ENCODE assay signal across 12 cellular contexts in the genomic region with DNA sequence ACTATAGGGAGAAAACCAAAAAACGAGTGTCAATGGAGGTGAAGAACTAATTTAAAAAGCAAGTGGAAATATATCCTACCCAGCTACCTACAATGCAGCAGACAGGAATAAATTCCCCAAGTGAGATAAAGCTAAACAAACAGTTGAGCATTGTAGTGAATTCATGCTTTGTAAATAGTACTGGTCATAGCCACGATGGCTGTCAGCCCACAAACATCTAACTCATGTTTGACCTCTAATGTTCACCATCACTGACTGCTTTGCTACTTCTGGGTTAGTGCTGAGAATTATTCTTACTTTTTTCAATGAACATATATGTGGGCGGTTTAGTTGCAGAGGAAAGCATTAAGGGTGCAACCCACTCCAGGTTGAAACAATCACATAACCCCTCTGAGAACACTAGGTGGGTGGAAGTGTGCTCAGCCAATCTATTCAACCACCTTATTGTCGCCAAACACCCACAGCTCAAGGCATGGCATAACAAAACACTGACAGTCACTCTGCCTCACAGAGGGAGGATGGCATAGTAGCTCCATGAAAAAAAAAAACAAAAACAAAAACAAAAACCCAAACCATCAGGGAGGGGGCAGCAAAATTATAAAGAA.
DNase-seq lines count a peak whose midpoint lies in the region; ATAC-seq and TF ChIP-seq lines count a peak whose summit lies in the region.
"Had no signal": no experiment of that assay in that cellular context is flagged by ENCODE, and none has a peak within 500 bp of the region (broad histone marks: within the 10 kb centered on the region; RNA-seq: fewer than 3 reads in every experiment).

No MANE protein-coding gene starts in this region.

- H3K4me3 ChIP-seq in Caco-2 (ENCODE audit: low read depth, low read length) (no peak overlapping the region), brain microvascular endothelial cell (ENCODE audit: low read depth, low read length) (no peak overlapping the region), GM23338 (no peak overlapping the region)

- peak overlapping the region; percentile 30 for H3K27ac ChIP-seq in brain microvascular endothelial cell
- H3K27ac ChIP-seq in GM23338 (ENCODE audit: low read depth), result no peak overlapping the region
- H3K27ac ChIP-seq: VCaP had no signal

- in situ Hi-C loops in brain microvascular endothelial cell (cut with HindIII; ENCODE audit: low pct_ligation_motif_present, low sequenced_read_pairs), result no loop called here

- H3K9me3 Mint-ChIP-seq in Caco-2 (ENCODE audit: unreplicated experiment) (no peaks in the 10 kb centered on the region), GM23338 (no peaks in the 10 kb centered on the region; the same call in 2 of the 3 replicates)
- H3K9me3 Mint-ChIP-seq: activated naive CD8-positive, alpha-beta T cell treated with anti-CD3 and anti-CD28 coated beads, Interleukin-2, amount 10 ng/mL, durations not matched to agents 7 days and 5 days had no signal

- H3K27me3 ChIP-seq in Caco-2 (replicated peaks; ENCODE audit: control insufficient read depth, insufficient read depth, low read length) (no peaks in the 10 kb centered on the region), brain microvascular endothelial cell (replicated peaks) (no peaks in the 10 kb centered on the region), GM23338 (ENCODE audit: insufficient read depth) (peaks cover 26% of the 10 kb centered on the region)

- TF ChIP-seq CTCF in Caco-2 (IDR thresholded peaks at IDR 0.05; ENCODE audit: insufficient read depth in 1 of 2, low read depth in 1 of 2, low read length in 1 of 2, severe bottlenecking in 1 of 2, unreplicated experiment in 1 of 2), result no peak
- TF ChIP-seq CTCF in brain microvascular endothelial cell (IDR thresholded peaks at IDR 0.05; ENCODE audit: low read depth, low read length, missing control alignments), result no peak
- no peak for TF ChIP-seq CTCF in GM23338 (conservative IDR thresholded peaks at IDR 0.05; ENCODE audit: low read depth in 2 of 2)

- H3K4me2 ChIP-seq in GM23338, result no peak overlapping the region

- no peaks in the 10 kb centered on the region for H3K9me2 ChIP-seq in GM23338 (ENCODE audit: insufficient read depth)

- 0 out of 2 replicates have a peak, but pooled peaks cover 4% of the 10 kb centered on the region for H3K4me1 ChIP-seq in Caco-2
- H3K4me1 ChIP-seq in GM23338 (ENCODE audit: insufficient read depth), result peaks cover 29% of the 10 kb centered on the region

- H3K36me3 ChIP-seq in Caco-2 (ENCODE audit: control insufficient read depth, insufficient read depth, low read length) (no peaks in the 10 kb centered on the region; the same call in 1 of the 2 replicates), brain microvascular endothelial cell (replicated peaks) (peaks cover 5% of the 10 kb centered on the region), GM23338 (ENCODE audit: insufficient read depth) (no peaks in the 10 kb centered on the region)

- intact Hi-C loops in Caco-2 (cut with micrococcal nuclease; ENCODE audit: unreplicated experiment), result loop anchor here (2.0 kb wide), 1 partner anchor 281 kb away; no protein-coding TSS in a partner anchor

- BruUV-seq in Caco-2 (replicated peaks; lab: Mats Ljungman, UMichigan), result no TSS peak

- peaks cover 12% of the 10 kb centered on the region for H3K4me1 Mint-ChIP-seq in Caco-2 (ENCODE audit: low read depth, unreplicated experiment)
- peaks cover 27% of the 10 kb centered on the region for H3K4me1 Mint-ChIP-seq in GM23338

- H3K36me3 Mint-ChIP-seq in Caco-2 (ENCODE audit: insufficient read depth, unreplicated experiment) (peaks cover 37% of the 10 kb centered on the region), GM23338 (ENCODE audit: low read depth) (no peaks in the 10 kb centered on the region)
- H3K36me3 Mint-ChIP-seq: activated naive CD8-positive, alpha-beta T cell treated with anti-CD3 and anti-CD28 coated beads, Interleukin-2, amount 10 ng/mL, durations not matched to agents 7 days and 5 days had no signal

- H3K27ac Mint-ChIP-seq in Caco-2 (ENCODE audit: unreplicated experiment) (peak overlapping the region; percentile 47), GM23338 (no peak overlapping the region)
- H3K27ac Mint-ChIP-seq: activated naive CD8-positive, alpha-beta T cell treated with anti-CD3 and anti-CD28 coated beads, Interleukin-2, amount 10 ng/mL, durations not matched to agents 7 days and 5 days had no signal

- DNase-seq in Caco-2, result peak in 1 of 2 experiments; percentile 7
- peak; percentile 58 for DNase-seq in HuH-7 (ENCODE audit: low spot score)
- DNase-seq in brain microvascular endothelial cell, result peak; percentile 70
- peak; percentile 3 for DNase-seq in midbrain (lab: John Stamatoyannopoulos, UW)
- DNase-seq in GM23338 (ENCODE audit: low spot score), result no peak
- no peak for DNase-seq in effector CD4-positive, alpha-beta T cell
- no peak for DNase-seq in dermis blood vessel endothelial cell
- DNase-seq in RPMI8226, result no peak
- DNase-seq: activated naive CD8-positive, alpha-beta T cell treated with anti-CD3 and anti-CD28 coated beads, Interleukin-2, amount 10 ng/mL, durations not matched to agents 7 days and 5 days; NCI-H1048; NCI-H345 had no signal

- CTCF ChIA-PET in Caco-2 (lab: Charles Lee), result interaction anchor here (0.6 kb wide), 2 partner anchors 514 to 1444 kb away, joined by 3 to 6 read pairs; no protein-coding TSS in a partner anchor

- no peak overlapping the region for H2AFZ ChIP-seq in GM23338

- ATAC-seq in GM23338, result no peak

- POLR2A ChIA-PET in Caco-2 (lab: Charles Lee), result no interaction called here

- no peaks in the 10 kb centered on the region for H3K79me2 ChIP-seq in GM23338 (replicated peaks; ENCODE audit: insufficient read depth)

- 0 out of 2 replicates have a peak, but pooled peaks cover 2% of the 10 kb centered on the region for H3F3A ChIP-seq in GM23338 (replicated peaks; ENCODE audit: low read depth)

- no peaks in the 10 kb centered on the region for H4K20me1 ChIP-seq in GM23338 (replicated peaks; ENCODE audit: insufficient read depth)

- no peak overlapping the region for H3K4me3 Mint-ChIP-seq in Caco-2 (ENCODE audit: unreplicated experiment)
- no peak overlapping the region for H3K4me3 Mint-ChIP-seq in GM23338
- H3K4me3 Mint-ChIP-seq: activated naive CD8-positive, alpha-beta T cell treated with anti-CD3 and anti-CD28 coated beads, Interleukin-2, amount 10 ng/mL, durations not matched to agents 7 days and 5 days had no signal

- H3K9me3 ChIP-seq in Caco-2, result no peaks in the 10 kb centered on the region

- no peaks in the 10 kb centered on the region for H3K27me3 Mint-ChIP-seq in Caco-2 (ENCODE audit: insufficient read depth, unreplicated experiment)
- peaks cover 12% of the 10 kb centered on the region for H3K27me3 Mint-ChIP-seq in GM23338 (ENCODE audit: insufficient read depth, low read depth, poor library complexity)

TF ChIP-seq in GM23338, 12 proteins besides CTCF, POLR2A, EP300 and RAD21 (continues in another document):
- TF ChIP-seq EZH2 (IDR thresholded peaks at IDR 0.05; ENCODE audit: low read depth, unreplicated experiment) (no peak), EZH2phosphoT487 (IDR thresholded peaks at IDR 0.05; ENCODE audit: unreplicated experiment) (no peak), CREB1 (CRISPR knock-in tag; IDR thresholded peaks at IDR 0.05; ENCODE audit: low read depth) (no peak), ZNF331 (CRISPR knock-in tag; IDR thresholded peaks at IDR 0.05; ENCODE audit: low read depth) (no peak), ZNF114 (CRISPR knock-in tag; IDR thresholded peaks at IDR 0.05) (no peak), POLR2AphosphoS5 (IDR thresholded peaks at IDR 0.05; ENCODE audit: low read depth) (no peak)
- TF ChIP-seq, protein P1, sequence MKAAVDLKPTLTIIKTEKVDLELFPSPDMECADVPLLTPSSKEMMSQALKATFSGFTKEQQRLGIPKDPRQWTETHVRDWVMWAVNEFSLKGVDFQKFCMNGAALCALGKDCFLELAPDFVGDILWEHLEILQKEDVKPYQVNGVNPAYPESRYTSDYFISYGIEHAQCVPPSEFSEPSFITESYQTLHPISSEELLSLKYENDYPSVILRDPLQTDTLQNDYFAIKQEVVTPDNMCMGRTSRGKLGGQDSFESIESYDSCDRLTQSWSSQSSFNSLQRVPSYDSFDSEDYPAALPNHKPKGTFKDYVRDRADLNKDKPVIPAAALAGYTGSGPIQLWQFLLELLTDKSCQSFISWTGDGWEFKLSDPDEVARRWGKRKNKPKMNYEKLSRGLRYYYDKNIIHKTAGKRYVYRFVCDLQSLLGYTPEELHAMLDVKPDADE (IDR thresholded peaks at IDR 0.05), result no peak

Comparison
In these comparisons a context has a peak if more than half of its experiments do, and no peak if none do; other contexts are left out.
1. DNase-seq: peak in HuH-7 (single experiment), brain microvascular endothelial cell (single experiment) and midbrain (single experiment); none in GM23338 (single experiment), effector CD4-positive, alpha-beta T cell (single experiment), dermis blood vessel endothelial cell (single experiment) and RPMI8226 (single experiment).